In genomic region chr10:129950651-129951050, GRCh38 we compare ENCODE assay signal across 24 cellular contexts. TPM values are rescaled to one million over a fixed set of nuclear protein-coding genes. Genes with fewer than 3 reads are reported as not detected.
A peak's percentile ranks its signal among the peaks of the same experiment; 100 is the strongest.
DNase-seq lines count a peak whose midpoint lies in the region; ATAC-seq and TF ChIP-seq lines count a peak whose summit lies in the region.
"Had no signal": no experiment of that assay in that cellular context is flagged by ENCODE, and none has a peak within 500 bp of the region (broad histone marks: within the 10 kb centered on the region; RNA-seq: fewer than 3 reads in every experiment).

No MANE protein-coding gene starts in this region.

- H3K27ac ChIP-seq in gastrocnemius medialis (peak overlapping the region; percentile 76 to 84 (median 80)), esophagus squamous epithelium (peak overlapping the region in 2 of 4 donors; percentile 30 to 32)
- H3K27ac ChIP-seq: Peyer's patch, right lobe of liver had no signal

- WGBS in esophagus squamous epithelium, 2 donors, result 73 to 76% methylated on average over 2 of the region's 2 CpGs

- peak overlapping the region; percentile 62 for H3K4me3 Mint-ChIP-seq in WTC11
- H3K4me3 Mint-ChIP-seq in glutamatergic neuron (ENCODE audit: unreplicated experiment), result peak overlapping the region; percentile 82
- H3K4me3 Mint-ChIP-seq: activated B cell treated with CpG ODN at 0.5 μM for 24 hours; activated naive CD8-positive, alpha-beta T cell treated with anti-CD3 and anti-CD28 coated beads for 36 hours; activated T-helper 17 cell treated with anti-CD3 and anti-CD28 coated beads, Interleukin-2, amount 50 U/mL, for 72 hours; CD8-positive, alpha-beta T cell; immature natural killer cell had no signal

- H3K36me3 Mint-ChIP-seq in WTC11 (no peaks in the 10 kb centered on the region), glutamatergic neuron (ENCODE audit: unreplicated experiment) (peaks cover 10% of the 10 kb centered on the region)
- H3K36me3 Mint-ChIP-seq: activated naive CD8-positive, alpha-beta T cell treated with anti-CD3 and anti-CD28 coated beads for 36 hours; CD8-positive, alpha-beta T cell had no signal

- H3K4me1 ChIP-seq in BE2C (peaks cover 49% of the 10 kb centered on the region), gastrocnemius medialis (peaks cover 58 to 62% of the 10 kb centered on the region in 2 donors), esophagus squamous epithelium (peaks cover 0 to 20% (median 3%) of the 10 kb centered on the region in 3 donors)
- H3K4me1 ChIP-seq: Peyer's patch, right lobe of liver had no signal

- H3K27me3 ChIP-seq in BE2C (no peaks in the 10 kb centered on the region), gastrocnemius medialis (peaks cover 7 to 18% (median 10%) of the 10 kb centered on the region in 3 donors), esophagus squamous epithelium (peaks cover 0 to 77% (median 0%) of the 10 kb centered on the region in 4 donors)
- H3K27me3 ChIP-seq: Peyer's patch had no signal

- intact Hi-C loops in gastrocnemius medialis (cut with DNase I; ENCODE audit: low total_unique reads), result loop anchor here (5.0 kb wide), 1 partner anchor 1053 kb away; no protein-coding TSS in a partner anchor
- intact Hi-C loops in esophagus squamous epithelium (cut with DNase I), result no loop called here

- H3K4me3 ChIP-seq in BE2C (ENCODE audit: low read depth, low read length) (peak overlapping the region; percentile 23), gastrocnemius medialis (peak overlapping the region in 1 of 4 donors; percentile 10), esophagus squamous epithelium (no peak overlapping the region)
- H3K4me3 ChIP-seq: K562, Peyer's patch, right lobe of liver had no signal

- in situ Hi-C loops in gastrocnemius medialis (cut with MboI; ENCODE audit: low sequenced_read_pairs in 4 of 4), result loop anchor here in 1 of 4 donors (25.0 kb wide), 1 partner anchor 913 kb away; no protein-coding TSS in a partner anchor

- peaks cover 43% of the 10 kb centered on the region for H3K27me3 Mint-ChIP-seq in WTC11 (ENCODE audit: low read depth)
- peaks cover 17% of the 10 kb centered on the region for H3K27me3 Mint-ChIP-seq in glutamatergic neuron (ENCODE audit: unreplicated experiment)

- H3K27ac Mint-ChIP-seq in WTC11, result no peak overlapping the region
- peak overlapping the region; percentile 92 for H3K27ac Mint-ChIP-seq in glutamatergic neuron (ENCODE audit: unreplicated experiment)
- H3K27ac Mint-ChIP-seq: activated B cell treated with CpG ODN at 0.5 μM for 24 hours; activated naive CD8-positive, alpha-beta T cell treated with anti-CD3 and anti-CD28 coated beads for 36 hours; activated T-helper 17 cell treated with anti-CD3 and anti-CD28 coated beads, Interleukin-2, amount 50 U/mL, for 72 hours; CD8-positive, alpha-beta T cell; immature natural killer cell had no signal

- no peak for DNase-seq in BE2C
- no peak for DNase-seq in WTC11 (ENCODE audit: low spot score)
- DNase-seq in glutamatergic neuron, result no peak
- DNase-seq in gastrocnemius medialis, result no peak
- no peak for DNase-seq in DMS79 (lab: John Stamatoyannopoulos, UW)
- DNase-seq in esophagus squamous epithelium (lab: John Stamatoyannopoulos, UW), result no peak
- DNase-seq: activated B cell treated with CpG ODN at 0.5 μM for 24 hours; activated CD4-positive, alpha-beta T cell treated with anti-CD3 and anti-CD28 coated beads, Interleukin-2, amount 50 U/mL, for 4 hours; activated CD8-positive, alpha-beta memory T cell treated with anti-CD3 and anti-CD28 coated beads, Interleukin-2, amount 50 U/mL, for 4 hours; activated naive CD8-positive, alpha-beta T cell treated with anti-CD3 and anti-CD28 coated beads for 36 hours; CD8-positive, alpha-beta T cell; effector CD8-positive, alpha-beta T cell; GDM1; HCEC 1CT; immature natural killer cell; NCI-H1436 treated with DMSO at 0.1 percent for 48 hours; NCI-H510A; right lobe of liver had no signal

- no peaks in the 10 kb centered on the region for H3K9me3 ChIP-seq in BE2C
- H3K9me3 ChIP-seq in gastrocnemius medialis, result no peaks in the 10 kb centered on the region
- no peaks in the 10 kb centered on the region for H3K9me3 ChIP-seq in esophagus squamous epithelium
- H3K9me3 ChIP-seq: Peyer's patch, right lobe of liver had no signal

- CTCF ChIA-PET in WTC11 (lab: Charles Lee), result interaction anchor here (1.2 to 3.1 kb wide), 8 partner anchors 18 to 97 kb away, joined by 3 to 19 read pairs (median 8); no protein-coding TSS in a partner anchor

- ATAC-seq in WTC11 (no peak), gastrocnemius medialis (no peak), GM19452 (IDR thresholded peaks at IDR 0.05; ENCODE audit: unreplicated experiment) (no peak)
- ATAC-seq: activated T-helper 17 cell treated with anti-CD3 and anti-CD28 coated beads, Interleukin-2, amount 50 U/mL, for 72 hours; CD8-positive, alpha-beta T cell; K562; SK-N-SH treated with all-trans-retinoic acid at 6 μM for 48 hours had no signal

- TF ChIP-seq CTCF in BE2C (IDR thresholded peaks at IDR 0.05; ENCODE audit: low read depth, low read length), result no peak
- TF ChIP-seq CTCF in WTC11 (IDR thresholded peaks at IDR 0.05), result no peak
- no peak for TF ChIP-seq CTCF in glutamatergic neuron (IDR thresholded peaks at IDR 0.05; ENCODE audit: partially characterized antibody, unreplicated experiment)
- TF ChIP-seq CTCF in gastrocnemius medialis (IDR thresholded peaks at IDR 0.05 in 4 of 5, conservative IDR thresholded peaks at IDR 0.05 in 1 of 5), result no peak
- no peak for TF ChIP-seq CTCF in esophagus squamous epithelium (IDR thresholded peaks at IDR 0.05)

- TF ChIP-seq POLR2A in gastrocnemius medialis (IDR thresholded peaks at IDR 0.05) (no peak), esophagus squamous epithelium (IDR thresholded peaks at IDR 0.05) (no peak)

- H3K36me3 ChIP-seq in BE2C (peaks cover 9% of the 10 kb centered on the region; the same call in 1 of the 2 replicates), gastrocnemius medialis (no peaks in the 10 kb centered on the region), esophagus squamous epithelium (no peaks in the 10 kb centered on the region)
- H3K36me3 ChIP-seq: Peyer's patch, right lobe of liver had no signal

- POLR2A ChIA-PET in WTC11 (lab: Charles Lee), result interaction anchor here (1.1 kb wide), 1 partner anchor 8 kb away, joined by 3 read pairs; no protein-coding TSS in a partner anchor

- H3K9me3 Mint-ChIP-seq in WTC11 (no peaks in the 10 kb centered on the region), glutamatergic neuron (ENCODE audit: unreplicated experiment) (peaks cover 25% of the 10 kb centered on the region)
- H3K9me3 Mint-ChIP-seq: activated B cell treated with CpG ODN at 0.5 μM for 24 hours; activated naive CD8-positive, alpha-beta T cell treated with anti-CD3 and anti-CD28 coated beads for 36 hours; activated T-helper 17 cell treated with anti-CD3 and anti-CD28 coated beads, Interleukin-2, amount 50 U/mL, for 72 hours; CD8-positive, alpha-beta T cell; immature natural killer cell had no signal

- H3K4me1 Mint-ChIP-seq in WTC11 (peaks cover 43% of the 10 kb centered on the region), glutamatergic neuron (ENCODE audit: low read depth, unreplicated experiment) (peaks cover 64% of the 10 kb centered on the region)
- H3K4me1 Mint-ChIP-seq: activated B cell treated with CpG ODN at 0.5 μM for 24 hours; activated naive CD8-positive, alpha-beta T cell treated with anti-CD3 and anti-CD28 coated beads for 36 hours; activated T-helper 17 cell treated with anti-CD3 and anti-CD28 coated beads, Interleukin-2, amount 50 U/mL, for 72 hours; immature natural killer cell had no signal

TF ChIP-seq in WTC11, 78 proteins besides CTCF, POLR2A, EP300 and RAD21 (continues in another document):
- TF ChIP-seq MYBL2 (CRISPR knock-in tag; IDR thresholded peaks at IDR 0.05) (no peak), PRDM15 (CRISPR knock-in tag; IDR thresholded peaks at IDR 0.05) (no peak)

RNA-seq across cellular contexts. Expression of gene EBF3, which starts 13.4 kb away (rescaled TPM):
- polyA plus RNA-seq in BE2C (2012; ENCODE audit: insufficient read depth, insufficient read length, low read depth), result 16.9 TPM
- total RNA-seq in WTC11 (2021), result 1.1 to 1.2 TPM (median 1.1 TPM) in 3 replicates
- 544 TPM for total RNA-seq in glutamatergic neuron (ENCODE audit: unreplicated experiment)
- total RNA-seq in gastrocnemius medialis, result 10 to 100 TPM in 1 of 4 donors, 1 to 10 TPM in 3; 5.5 to 10.4 (median 8.2) TPM
- total RNA-seq in esophagus squamous epithelium, result 1 to 10 TPM in 2 of 4 donors, under 1 TPM in 2; 0.42 to 2.9 (median 1.3) TPM
- total RNA-seq: activated B cell treated with CpG ODN at 0.5 μM for 24 hours; activated naive CD8-positive, alpha-beta T cell treated with anti-CD3 and anti-CD28 coated beads for 36 hours; activated T-helper 17 cell treated with anti-CD3 and anti-CD28 coated beads, Interleukin-2, amount 50 U/mL, for 72 hours; CD8-positive, alpha-beta T cell; chondrocyte; K562 had no signal
- polyA plus RNA-seq: immature natural killer cell, K562 had no signal

Comparison
In these comparisons a context has a peak if more than half of its experiments do, and no peak if none do; other contexts are left out.
1. RNA of gene EBF3, which starts 13.4 kb away (total RNA-seq): 544 TPM in glutamatergic neuron (single experiment); 5.5 to 10.4 TPM in gastrocnemius medialis, 0.42 to 2.9 TPM in esophagus squamous epithelium and 1.1 to 1.2 TPM in WTC11; every median in the first group is over 10 times any median in the second.